10 cellular contexts compared by ENCODE assay signal in the genomic region with DNA sequence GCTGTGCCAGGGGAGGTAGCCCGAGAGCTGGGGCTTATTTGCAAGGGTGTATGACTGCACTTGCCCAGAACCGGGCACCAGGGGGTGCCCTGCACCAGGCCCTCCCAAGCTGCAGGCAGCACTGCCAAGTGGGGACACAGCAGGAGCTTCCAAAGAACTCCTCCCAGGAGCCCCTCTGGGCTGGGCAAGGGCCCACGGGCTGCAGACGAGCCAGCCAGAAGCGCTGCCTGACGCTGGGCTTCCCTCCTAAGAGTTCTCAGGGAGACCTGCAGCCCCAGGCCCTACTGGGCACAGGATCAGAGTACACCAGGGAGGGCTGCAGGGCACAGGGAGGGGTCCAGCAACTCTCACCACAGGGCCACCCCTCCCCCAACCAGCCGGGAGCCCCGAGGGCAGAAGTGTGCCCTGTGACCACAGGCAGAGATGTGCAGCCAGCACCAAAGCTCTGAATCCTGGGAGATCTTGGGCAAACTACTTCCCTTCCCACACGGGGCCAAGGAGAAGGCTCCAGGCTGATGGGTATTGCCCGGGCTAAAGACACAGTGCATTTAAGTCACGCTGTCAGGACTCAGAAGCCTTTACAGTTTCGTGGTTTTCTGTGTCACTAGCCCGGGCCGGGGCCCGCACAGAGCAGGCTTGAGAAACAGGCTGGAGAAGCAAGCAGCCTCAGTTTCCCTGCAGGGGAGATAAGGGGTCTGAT.
A peak's percentile ranks its signal among the peaks of the same experiment; 100 is the strongest.
DNase-seq lines count a peak whose midpoint lies in the region; ATAC-seq and TF ChIP-seq lines count a peak whose summit lies in the region.
"Had no signal": no experiment of that assay in that cellular context is flagged by ENCODE, and none has a peak within 500 bp of the region (broad histone marks: within the 10 kb centered on the region; RNA-seq: fewer than 3 reads in every experiment).

No MANE protein-coding gene starts in this region.

- H3K36me3 ChIP-seq in BLaER1 treated with 17β-estradiol and CSF1 and Interleukin-3, amounts not matched to agents 10 nM and 100 nM, result no peaks in the 10 kb centered on the region
- H3K36me3 ChIP-seq in sigmoid colon, result no peaks in the 10 kb centered on the region

- intact Hi-C loops in sigmoid colon (cut with DNase I), result no loop called here

- H3K9me3 ChIP-seq in BLaER1 treated with 17β-estradiol and CSF1 and Interleukin-3, amounts not matched to agents 10 nM and 100 nM (replicated peaks in 1 of 11), result no peaks in the 10 kb centered on the region
- H3K9me3 ChIP-seq in sigmoid colon, result no peaks in the 10 kb centered on the region

- H3K27ac Mint-ChIP-seq in activated CD4-positive, alpha-beta memory T cell treated with anti-CD3 and anti-CD28 coated beads, Interleukin-2, amount 10 ng/mL, durations not matched to agents 7 days and 5 days, result no peak overlapping the region
- H3K27ac Mint-ChIP-seq in stimulated activated memory B cell treated with anti-CD40 and anti-IgM and Interleukin-4, amounts not matched to agents 10 μg/mL and 1 μg/mL and 100 μg/mL, for 72 hours, result no peak overlapping the region

- no peak overlapping the region for H3K4me3 ChIP-seq in BLaER1 treated with 17β-estradiol and CSF1 and Interleukin-3, amounts not matched to agents 10 nM and 100 nM
- H3K4me3 ChIP-seq in sigmoid colon, result no peak overlapping the region

- H3K9ac ChIP-seq in BLaER1 treated with 17β-estradiol and CSF1 and Interleukin-3, amounts not matched to agents 10 nM and 100 nM, result no peak overlapping the region

- H3K36me3 Mint-ChIP-seq in activated CD4-positive, alpha-beta memory T cell treated with anti-CD3 and anti-CD28 coated beads, Interleukin-2, amount 10 ng/mL, durations not matched to agents 7 days and 5 days (ENCODE audit: low read depth), result no peaks in the 10 kb centered on the region
- H3K36me3 Mint-ChIP-seq in stimulated activated memory B cell treated with anti-CD40 and anti-IgM and Interleukin-4, amounts not matched to agents 10 μg/mL and 1 μg/mL and 100 μg/mL, for 72 hours, result no peaks in the 10 kb centered on the region

- H3K4me1 ChIP-seq in BLaER1 treated with 17β-estradiol and CSF1 and Interleukin-3, amounts not matched to agents 10 nM and 100 nM, result peaks cover 5 to 40% (median 34%) of the 10 kb centered on the region in 10 experiments; a peak in 18 of 20 replicates
- no peaks in the 10 kb centered on the region for H3K4me1 ChIP-seq in sigmoid colon

- H4K20me1 ChIP-seq in BLaER1 treated with 17β-estradiol and CSF1 and Interleukin-3, amounts not matched to agents 10 nM and 100 nM, result peaks cover 0 to 29% (median 0%) of the 10 kb centered on the region in 11 experiments; a peak in 4 of 22 replicates

- CTCF ChIA-PET in activated CD4-positive, alpha-beta memory T cell treated with anti-CD3 and anti-CD28 coated beads, Interleukin-2, amount 10 ng/mL, durations not matched to agents 7 days and 5 days (lab: Charles Lee), result interaction anchor here (1.0 to 1.4 kb wide), 2 partner anchors 77 to 135 kb away, joined by 4 to 7 read pairs; partner anchors contain the start of gene HES3

- peak; percentile 62 for ATAC-seq in stimulated activated memory B cell treated with anti-CD40 and anti-IgM and Interleukin-4, amounts not matched to agents 10 μg/mL and 1 μg/mL and 100 μg/mL, for 72 hours
- no peak for ATAC-seq in HG02970 (IDR thresholded peaks at IDR 0.05; ENCODE audit: low FRiP score, unreplicated experiment)

- no peaks in the 10 kb centered on the region for H3K27me3 ChIP-seq in BLaER1 treated with 17β-estradiol and CSF1 and Interleukin-3, amounts not matched to agents 10 nM and 100 nM
- peaks cover 3 to 38% (median 11%) of the 10 kb centered on the region in 3 donors for H3K27me3 ChIP-seq in sigmoid colon

- peak; percentile 48 for TF ChIP-seq CTCF in GM13976 (IDR thresholded peaks at IDR 0.05; ENCODE audit: borderline replicate concordance, control extremely low read depth, extremely low read depth, insufficient read depth, missing control alignments)
- TF ChIP-seq CTCF in sigmoid colon (IDR thresholded peaks at IDR 0.05), result peak in 1 of 4 experiments; percentile 5

- H3K27ac ChIP-seq in BLaER1 treated with 17β-estradiol and CSF1 and Interleukin-3, amounts not matched to agents 10 nM and 100 nM, result no peak overlapping the region
- no peak overlapping the region for H3K27ac ChIP-seq in sigmoid colon

- no peak for TF ChIP-seq POLR2A in sigmoid colon (IDR thresholded peaks at IDR 0.05)

- peak overlapping the region in 10 of 11 experiments; percentile 28 to 71 (median 54); a peak in 18 of 22 replicates for H3K4me2 ChIP-seq in BLaER1 treated with 17β-estradiol and CSF1 and Interleukin-3, amounts not matched to agents 10 nM and 100 nM

- POLR2A ChIA-PET in activated CD4-positive, alpha-beta memory T cell treated with anti-CD3 and anti-CD28 coated beads, Interleukin-2, amount 10 ng/mL, durations not matched to agents 7 days and 5 days (lab: Charles Lee), result no interaction called here

- H3K4me1 Mint-ChIP-seq in activated CD4-positive, alpha-beta memory T cell treated with anti-CD3 and anti-CD28 coated beads, Interleukin-2, amount 10 ng/mL, durations not matched to agents 7 days and 5 days, result no peaks in the 10 kb centered on the region
- H3K4me1 Mint-ChIP-seq in stimulated activated memory B cell treated with anti-CD40 and anti-IgM and Interleukin-4, amounts not matched to agents 10 μg/mL and 1 μg/mL and 100 μg/mL, for 72 hours, result no peaks in the 10 kb centered on the region
- H3K4me1 Mint-ChIP-seq: IgD-negative memory B cell had no signal

- H3K27me3 Mint-ChIP-seq in activated CD4-positive, alpha-beta memory T cell treated with anti-CD3 and anti-CD28 coated beads, Interleukin-2, amount 10 ng/mL, durations not matched to agents 7 days and 5 days, result no peaks in the 10 kb centered on the region
- peaks cover 48% of the 10 kb centered on the region for H3K27me3 Mint-ChIP-seq in stimulated activated memory B cell treated with anti-CD40 and anti-IgM and Interleukin-4, amounts not matched to agents 10 μg/mL and 1 μg/mL and 100 μg/mL, for 72 hours

- DNase-seq in GM13976 (ENCODE audit: low spot score), result peak; percentile 80
- peak; percentile 37 for DNase-seq in NCI-H2171 (lab: John Stamatoyannopoulos, UW)
- peak; percentile 48 for DNase-seq in activated CD4-positive, alpha-beta memory T cell treated with anti-CD3 and anti-CD28 coated beads, Interleukin-2, amount 10 ng/mL, durations not matched to agents 7 days and 5 days
- DNase-seq in hepatic stellate cell (ENCODE audit: low spot score), result peak; percentile 68
- no peak for DNase-seq in sigmoid colon
- DNase-seq: left cardiac atrium had no signal

- in situ Hi-C loops in GM13976 (cut with MboI; ENCODE audit: low sequenced_read_pairs, unreplicated experiment), result no loop called here

- no peaks in the 10 kb centered on the region for H3K9me3 Mint-ChIP-seq in activated CD4-positive, alpha-beta memory T cell treated with anti-CD3 and anti-CD28 coated beads, Interleukin-2, amount 10 ng/mL, durations not matched to agents 7 days and 5 days
- peaks cover 16% of the 10 kb centered on the region for H3K9me3 Mint-ChIP-seq in stimulated activated memory B cell treated with anti-CD40 and anti-IgM and Interleukin-4, amounts not matched to agents 10 μg/mL and 1 μg/mL and 100 μg/mL, for 72 hours
- H3K9me3 Mint-ChIP-seq: IgD-negative memory B cell had no signal

- 41 to 46% methylated on average over 15 of the region's 15 CpGs for WGBS in sigmoid colon, 2 donors

- TF ChIP-seq EP300 in sigmoid colon (IDR thresholded peaks at IDR 0.05), result no peak

- no peak overlapping the region for H3K4me3 Mint-ChIP-seq in activated CD4-positive, alpha-beta memory T cell treated with anti-CD3 and anti-CD28 coated beads, Interleukin-2, amount 10 ng/mL, durations not matched to agents 7 days and 5 days
- no peak overlapping the region for H3K4me3 Mint-ChIP-seq in stimulated activated memory B cell treated with anti-CD40 and anti-IgM and Interleukin-4, amounts not matched to agents 10 μg/mL and 1 μg/mL and 100 μg/mL, for 72 hours
- H3K4me3 Mint-ChIP-seq: IgD-negative memory B cell had no signal
